ENCODE assay signal across 11 cellular contexts in genomic region chr5:107217721-107218130, GRCh38.
DNase-seq lines count a peak whose midpoint lies in the region; ATAC-seq and TF ChIP-seq lines count a peak whose summit lies in the region.
"Had no signal": no experiment of that assay in that cellular context is flagged by ENCODE, and none has a peak within 500 bp of the region (broad histone marks: within the 10 kb centered on the region; RNA-seq: fewer than 3 reads in every experiment).

No MANE protein-coding gene starts in this region.

- no peak overlapping the region for H3K4me3 ChIP-seq in breast epithelium
- H3K4me3 ChIP-seq in stomach: no peak overlapping the region

- peak; percentile 53 for DNase-seq in NCI-H1694 treated with DMSO at 0.1 percent for 48 hours (lab: John Stamatoyannopoulos, UW)
- peak; percentile 50 to 92 for DNase-seq in breast epithelium (ENCODE audit: low spot score in 2 of 2)
- peak; percentile 72 for DNase-seq in inferior parietal cortex (ENCODE audit: extremely low spot score)
- DNase-seq in stomach: no peak
- DNase-seq in central memory CD4-positive, alpha-beta T cell: no peak
- no peak for DNase-seq in dedifferentiated amniotic fluid mesenchymal stem cell (ENCODE audit: extremely low spot score)
- DNase-seq in germinal center (ENCODE audit: low spot score): no peak
- DNase-seq: NCI-H82; stimulated activated CD4-positive, alpha-beta T cell treated with anti-CD3 and anti-CD28 coated beads, Interleukin-2, amount 100 ng/mL, for 48 hours had no signal

- H3K27me3 ChIP-seq in breast epithelium (no peaks in the 10 kb centered on the region), stomach (no peaks in the 10 kb centered on the region)

- WGBS in stomach, 5 donors: 58 to 76% (median 73%) methylated on average over 3 of the region's 3 CpGs

- H3K36me3 ChIP-seq in breast epithelium (no peaks in the 10 kb centered on the region), stomach (no peaks in the 10 kb centered on the region)

- intact Hi-C loops in breast epithelium (cut with DNase I; ENCODE audit: low total_unique reads) (no loop called here), stomach (cut with DNase I; ENCODE audit: low total_unique reads) (no loop called here)

- no peaks in the 10 kb centered on the region for H3K4me1 ChIP-seq in breast epithelium
- no peaks in the 10 kb centered on the region for H3K4me1 ChIP-seq in stomach

- peak; percentile 32 for TF ChIP-seq EP300 in stomach (IDR thresholded peaks at IDR 0.05)

- no peak for TF ChIP-seq POLR2A in breast epithelium (IDR thresholded peaks at IDR 0.05)
- no peak for TF ChIP-seq POLR2A in stomach (IDR thresholded peaks at IDR 0.05)

- no peak for TF ChIP-seq CTCF in breast epithelium (IDR thresholded peaks at IDR 0.05)
- TF ChIP-seq CTCF in stomach (IDR thresholded peaks at IDR 0.05): no peak

- H3K9me3 ChIP-seq in breast epithelium (no peaks in the 10 kb centered on the region), stomach (no peaks in the 10 kb centered on the region)

- H3K27ac ChIP-seq in breast epithelium (peak overlapping the region; percentile 77), stomach (no peak overlapping the region)
- H3K27ac ChIP-seq: KMS-11 had no signal

- no peak for ATAC-seq in HG02973 (IDR thresholded peaks at IDR 0.05; ENCODE audit: unreplicated experiment)

Comparison
In these comparisons a context has a peak if more than half of its experiments do, and no peak if none do; other contexts are left out.
1. DNase-seq: peak in NCI-H1694 treated with DMSO at 0.1 percent for 48 hours (single experiment), breast epithelium (2 of 2) and inferior parietal cortex (single experiment); none in stomach (single experiment), central memory CD4-positive, alpha-beta T cell (single experiment), dedifferentiated amniotic fluid mesenchymal stem cell (single experiment) and germinal center (single experiment).
2. H3K27ac ChIP-seq: peak in breast epithelium (2 of 2); none in stomach (0 of 5).